ENCODE assay signal across 29 cellular contexts in the genomic region with DNA sequence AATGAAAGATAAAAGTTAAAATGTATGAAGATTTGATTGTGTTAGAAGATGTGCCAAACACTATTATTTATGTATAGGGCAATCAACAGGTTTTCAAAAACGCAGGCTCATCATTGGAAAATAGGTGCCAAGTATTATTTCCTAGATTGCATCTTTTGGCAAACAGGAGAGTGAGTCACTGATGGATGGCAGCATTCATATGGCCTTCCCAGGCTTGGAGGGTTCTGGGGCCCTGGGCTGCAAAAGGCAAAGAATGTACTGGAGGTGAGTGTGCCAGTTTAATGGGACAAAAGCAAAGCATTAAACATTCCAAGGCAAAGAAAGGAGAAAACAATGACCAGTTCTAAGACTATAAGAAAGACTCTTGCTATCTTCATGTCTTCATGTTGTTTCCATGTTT.
"Had no signal": no experiment of that assay in that cellular context is flagged by ENCODE, and none has a peak within 500 bp of the region (broad histone marks: within the 10 kb centered on the region; RNA-seq: fewer than 3 reads in every experiment).

No MANE protein-coding gene starts in this region.

- H3K9me3 ChIP-seq: body of pancreas, left ventricle myocardium inferior, neutrophil, pancreas, prostate gland, sigmoid colon, thoracic aorta, vagina had no signal

- H3K4me3 ChIP-seq: body of pancreas, cardiac muscle cell, coronary artery, dorsolateral prefrontal cortex, left ventricle myocardium inferior, pancreas, prostate gland, sigmoid colon, thoracic aorta, vagina had no signal

- FAIRE-seq: frontal cortex, pancreas, small intestine had no signal

- H3K27ac Mint-ChIP-seq: activated naive CD8-positive, alpha-beta T cell; activated T-cell treated with anti-CD3 and anti-CD28 coated beads, Interleukin-2, amount 50 U/mL, for 72 hours; nephron progenitor cell; stimulated activated effector memory CD8-positive, alpha-beta T cell treated with anti-CD3 and anti-CD28 coated beads, Interleukin-12 subunit alpha, Interleukin-12 subunit beta, amount 100 ng/mL, for 72 hours; stimulated activated naive CD8-positive, alpha-beta T cell treated with anti-CD3 and anti-CD28 coated beads, Interleukin-15, Interleukin-2, amounts not matched to agents 100 ng/mL and 50 ng/mL, for 24 hours; T-helper 2 cell treated with Interferon-gamma antibody and Interleukin-4, amounts not matched to agents 5 μg/mL and 100 μg/mL, for 36 hours had no signal

- H3K27me3 ChIP-seq: body of pancreas, cardiac muscle cell, dorsolateral prefrontal cortex, neutrophil, pancreas, sigmoid colon, vagina had no signal

- H3K4me3 Mint-ChIP-seq: activated naive CD8-positive, alpha-beta T cell; activated T-cell treated with anti-CD3 and anti-CD28 coated beads, Interleukin-2, amount 50 U/mL, for 72 hours; nephron progenitor cell; stimulated activated effector memory CD8-positive, alpha-beta T cell treated with anti-CD3 and anti-CD28 coated beads, Interleukin-12 subunit alpha, Interleukin-12 subunit beta, amount 100 ng/mL, for 72 hours; stimulated activated naive CD8-positive, alpha-beta T cell treated with anti-CD3 and anti-CD28 coated beads, Interleukin-15, Interleukin-2, amounts not matched to agents 100 ng/mL and 50 ng/mL, for 24 hours; T-helper 2 cell treated with Interferon-gamma antibody and Interleukin-4, amounts not matched to agents 5 μg/mL and 100 μg/mL, for 36 hours had no signal

- H3K36me3 ChIP-seq: cardiac muscle cell, left ventricle myocardium inferior, neutrophil, pancreas, prostate gland, sigmoid colon, thoracic aorta, vagina had no signal

- DNase-seq: activated CD4-positive, alpha-beta T cell treated with anti-CD3 and anti-CD28 coated beads for 4 hours; activated CD4-positive, alpha-beta T cell treated with anti-CD3 and anti-CD28 coated beads, Interleukin-2, amount 50 U/mL, for 4 hours; activated naive CD4-positive, alpha-beta T cell; activated T-cell treated with anti-CD3 and anti-CD28 coated beads for 4 hours; activated T-cell treated with anti-CD3 and anti-CD28 coated beads, Interleukin-2, amount 50 U/mL, for 72 hours; anterior cingulate cortex; body of pancreas; cerebellar nuclear complex; dorsolateral prefrontal cortex; effector memory CD4-positive, alpha-beta T cell; kidney glomerular epithelial cell; left ventricle myocardium inferior; nephron progenitor cell; pancreas; sigmoid colon; small intestine; stimulated activated CD4-positive, alpha-beta T cell treated with anti-CD3 and anti-CD28 coated beads, Interleukin-4, amount 100 ng/mL, for 24 hours; trophoblast cell had no signal

- H3K4me1 Mint-ChIP-seq: nephron progenitor cell; stimulated activated effector memory CD8-positive, alpha-beta T cell treated with anti-CD3 and anti-CD28 coated beads, Interleukin-12 subunit alpha, Interleukin-12 subunit beta, amount 100 ng/mL, for 72 hours had no signal

- H3K27me3 Mint-ChIP-seq: activated naive CD8-positive, alpha-beta T cell; stimulated activated naive CD8-positive, alpha-beta T cell treated with anti-CD3 and anti-CD28 coated beads, Interleukin-15, Interleukin-2, amounts not matched to agents 100 ng/mL and 50 ng/mL, for 24 hours had no signal

- ATAC-seq: activated T-cell treated with anti-CD3 and anti-CD28 coated beads, Interleukin-2, amount 50 U/mL, for 72 hours; body of pancreas; pancreas; stimulated activated effector memory CD8-positive, alpha-beta T cell treated with anti-CD3 and anti-CD28 coated beads, Interleukin-12 subunit alpha, Interleukin-12 subunit beta, amount 100 ng/mL, for 72 hours had no signal

- H3K36me3 Mint-ChIP-seq: activated naive CD8-positive, alpha-beta T cell; stimulated activated effector memory CD8-positive, alpha-beta T cell treated with anti-CD3 and anti-CD28 coated beads, Interleukin-12 subunit alpha, Interleukin-12 subunit beta, amount 100 ng/mL, for 72 hours had no signal

- H3K9me3 Mint-ChIP-seq: nephron progenitor cell; stimulated activated naive CD8-positive, alpha-beta T cell treated with anti-CD3 and anti-CD28 coated beads, Interleukin-15, Interleukin-2, amounts not matched to agents 100 ng/mL and 50 ng/mL, for 24 hours had no signal
